In genomic region chr1:206911064-206911663, GRCh38 we compare ENCODE assay signal across 9 cellular contexts. TPM values are rescaled to one million over a fixed set of nuclear protein-coding genes. Genes with fewer than 3 reads are reported as not detected.
DNase-seq lines count a peak whose midpoint lies in the region; ATAC-seq, FAIRE-seq and TF ChIP-seq lines count a peak whose summit lies in the region.
"Had no signal": no experiment of that assay in that cellular context is flagged by ENCODE, and none has a peak within 500 bp of the region (broad histone marks: within the 10 kb centered on the region; RNA-seq: fewer than 3 reads in every experiment).

No MANE protein-coding gene starts in this region.

- H2BK20ac ChIP-seq in H9 (ENCODE audit: low read depth, low read length, poor library complexity, severe bottlenecking) = no peak overlapping the region

- H2BK12ac ChIP-seq in H9 (ENCODE audit: insufficient read length, low read depth, low read length) = no peak overlapping the region

- TF ChIP-seq CTCF in H9 (conservative IDR thresholded peaks at IDR 0.05) (peak; percentile 85), brain microvascular endothelial cell (IDR thresholded peaks at IDR 0.05; ENCODE audit: low read depth, low read length, missing control alignments) (peak; percentile 77), type B pancreatic cell (conservative IDR thresholded peaks at IDR 0.05) (peak; percentile 90)

- H3K9me3 ChIP-seq in H9 (ENCODE audit: control insufficient read depth, low read depth, low read length) = no peaks in the 10 kb centered on the region

- H2BK5ac ChIP-seq in H9 (ENCODE audit: insufficient read length, low read length) = no peak overlapping the region

- WGBS in H9 (ENCODE audit: extremely low coverage, insufficient read length, low lambda C conversion rate) = no CpG with 5 or more reads among the region's 1 CpG

- H3K4me1 Mint-ChIP-seq in H9 (peaks cover 5 to 20% of the 10 kb centered on the region in 2 experiments), type B pancreatic cell (ENCODE audit: unreplicated experiment) (peaks cover 4% of the 10 kb centered on the region)

- H3K4me2 ChIP-seq in H9 (ENCODE audit: insufficient read depth, insufficient read length, low read length) = no peak overlapping the region

- no peak for TF ChIP-seq POLR2A in GM12891 (IDR thresholded peaks at IDR 0.05; ENCODE audit: low read depth, low read length)

- intact Hi-C loops in left colon (cut with DNase I, micrococcal nuclease) = loop anchor here in 1 of 2 donors (10.0 kb wide), 2 partner anchors 176 to 276 kb away; partner anchors contain the start of gene DYRK3

- H3K9ac ChIP-seq in H9 (ENCODE audit: extremely low read depth, insufficient read length, low read length) = no peak overlapping the region

- no peak overlapping the region for H3K18ac ChIP-seq in H9 (ENCODE audit: insufficient read length, low read depth, low read length)

- H2AFZ ChIP-seq in H9 (ENCODE audit: low read length) = no peak overlapping the region

- 0 out of 2 replicates have a peak, but pooled peaks cover 3% of the 10 kb centered on the region for H3K4me1 ChIP-seq in H9 (ENCODE audit: insufficient read depth, low read length)

- no peak overlapping the region for H3K23ac ChIP-seq in H9 (ENCODE audit: insufficient read length, low read depth, low read length)

- no peak overlapping the region for H3K4me3 ChIP-seq in brain microvascular endothelial cell (ENCODE audit: low read depth, low read length)

- ATAC-seq in left colon = peak; percentile 31
- no peak for ATAC-seq in GM21390 (IDR thresholded peaks at IDR 0.05; ENCODE audit: unreplicated experiment)

- no peak overlapping the region for H2BK120ac ChIP-seq in H9 (ENCODE audit: low read depth, low read length, poor library complexity, severe bottlenecking)

- H3K36me3 ChIP-seq in brain microvascular endothelial cell (replicated peaks) = no peaks in the 10 kb centered on the region

- H3K27ac Mint-ChIP-seq in H9 = no peak overlapping the region
- no peak overlapping the region for H3K27ac Mint-ChIP-seq in type B pancreatic cell

- no peak overlapping the region for H3K4me3 Mint-ChIP-seq in H9
- peak overlapping the region; percentile 58 for H3K4me3 Mint-ChIP-seq in type B pancreatic cell

- in situ Hi-C loops in Caki2 (cut with HindIII; ENCODE audit: low pct_unique_long_range_greater_than_20kb, low sequenced_read_pairs) = no loop called here
- in situ Hi-C loops in brain microvascular endothelial cell (cut with HindIII; ENCODE audit: low pct_ligation_motif_present, low sequenced_read_pairs) = no loop called here

- H2AK5ac ChIP-seq in H9 (ENCODE audit: insufficient read length, low read length) = no peak overlapping the region

- no peaks in the 10 kb centered on the region for H3K79me1 ChIP-seq in H9 (ENCODE audit: insufficient read depth, low read depth, low read length, poor library complexity, severe bottlenecking)

- H3K27me3 ChIP-seq in H9 (ENCODE audit: insufficient read depth, low read length) = peaks cover 11% of the 10 kb centered on the region; the same call in 1 of the 2 replicates
- H3K27me3 ChIP-seq in brain microvascular endothelial cell (replicated peaks) = peaks cover 27% of the 10 kb centered on the region

- FAIRE-seq in GM12891 (lab: Jason Lieb, UNC) = no peak

- no peak overlapping the region for H4K5ac ChIP-seq in H9 (ENCODE audit: insufficient read length, low read depth, low read length)

- H3K23me2 ChIP-seq in H9 (ENCODE audit: insufficient read length, low read depth, low read length, poor library complexity, severe bottlenecking) = peaks cover 6% of the 10 kb centered on the region

- H3K9me3 Mint-ChIP-seq in H9 = no peaks in the 10 kb centered on the region; a peak in 1 of 5 replicates
- H3K9me3 Mint-ChIP-seq in type B pancreatic cell = peaks cover 3% of the 10 kb centered on the region

- no peaks in the 10 kb centered on the region for H3K79me2 ChIP-seq in H9 (ENCODE audit: insufficient read depth, low read length)

- peak; percentile 66 for DNase-seq in Caki2 (ENCODE audit: low read depth)
- DNase-seq in H9 = no peak
- DNase-seq in NCI-H748 (lab: John Stamatoyannopoulos, UW; ENCODE audit: unreplicated experiment) = peak; percentile 33
- peak; percentile 60 for DNase-seq in brain microvascular endothelial cell
- no peak for DNase-seq in left colon
- DNase-seq in type B pancreatic cell (ENCODE audit: extremely low spot score, unreplicated experiment) = no peak
- DNase-seq in GM12891 (ENCODE audit: insufficient read length, low spot score) = no peak
- DNase-seq: right cardiac atrium had no signal

- no peak overlapping the region for H3K27ac ChIP-seq in H9 (ENCODE audit: insufficient read length, low read depth, low read length)
- no peak overlapping the region for H3K27ac ChIP-seq in brain microvascular endothelial cell

- H3K14ac ChIP-seq in H9 (ENCODE audit: insufficient read depth, low read length) = no peak overlapping the region

- H2BK15ac ChIP-seq in H9 (ENCODE audit: low read depth, low read length) = no peak overlapping the region

- no peaks in the 10 kb centered on the region for H4K20me1 ChIP-seq in H9 (ENCODE audit: control insufficient read depth, insufficient read depth, insufficient read length)

- H4K8ac ChIP-seq in H9 (replicated peaks; ENCODE audit: insufficient read length, low read depth, low read length) = no peak overlapping the region

- no peak overlapping the region for H3K4ac ChIP-seq in H9 (ENCODE audit: low read depth, low read length)

- H3K36me3 Mint-ChIP-seq in H9 (ENCODE audit: insufficient read depth in 1 of 3, low read depth in 3 of 3) (no peaks in the 10 kb centered on the region; a peak in 1 of 7 replicates), type B pancreatic cell (no peaks in the 10 kb centered on the region)

- no peak overlapping the region for H3K56ac ChIP-seq in H9 (ENCODE audit: insufficient read length, low read depth, low read length)

- H3T11ph ChIP-seq in H9 (ENCODE audit: low read length) = no peak overlapping the region

- H3K27me3 Mint-ChIP-seq in H9 (ENCODE audit: low read depth) (peaks cover 74% of the 10 kb centered on the region), type B pancreatic cell (peaks cover 77% of the 10 kb centered on the region)

- no peak overlapping the region for H4K91ac ChIP-seq in H9 (ENCODE audit: insufficient read length, low read depth, low read length)

TF ChIP-seq in GM12891, 5 proteins besides CTCF, POLR2A, EP300 and RAD21:
- TF ChIP-seq PAX5 (IDR thresholded peaks at IDR 0.05; ENCODE audit: insufficient read depth, low read length, severe bottlenecking) (no peak), SPI1 (IDR thresholded peaks at IDR 0.05; ENCODE audit: low read depth, low read length) (no peak), POU2F2 (IDR thresholded peaks at IDR 0.05; ENCODE audit: low read depth, low read length) (no peak), TAF1 (IDR thresholded peaks at IDR 0.05; ENCODE audit: low read depth, low read length) (no peak), POLR2AphosphoS5 (IDR thresholded peaks at IDR 0.05; ENCODE audit: low read depth, low read length) (no peak)

RNA-seq across cellular contexts. Expression of gene FCMR, which starts 10.6 kb away (rescaled TPM):
- not detected in 2 replicates for total RNA-seq in Caki2 (2014; rRNA removed; shearing (Covaris generic); ENCODE audit: low replicate concordance)
- total RNA-seq in H9 (2021) = not detected in 2 replicates
- total RNA-seq in left colon = 1 to 10 TPM; 1.6 to 4.8 TPM
- total RNA-seq in type B pancreatic cell (ENCODE audit: low replicate concordance) = 0.58 and 0.81 TPM in 2 replicates
- 233 TPM for polyA plus RNA-seq in GM12891 (2012; ENCODE audit: low read depth, missing spikeins)

RNA-seq across cellular contexts. Expression of gene IL24, which starts 13.9 kb away (rescaled TPM):
- not detected in 2 replicates for total RNA-seq in Caki2 (2014; rRNA removed; shearing (Covaris generic); ENCODE audit: low replicate concordance)
- total RNA-seq in H9 (2021) = not detected in 2 replicates
- not detected for total RNA-seq in left colon
- total RNA-seq in type B pancreatic cell (ENCODE audit: low replicate concordance) = not detected in 2 replicates
- 30.3 TPM for polyA plus RNA-seq in GM12891 (2012; ENCODE audit: low read depth, missing spikeins)
- total RNA-seq: right cardiac atrium had no signal
- polyA plus RNA-seq: right cardiac atrium had no signal

RNA-seq across cellular contexts. Expression of gene PIGR, which starts 35.1 kb away (rescaled TPM):
- total RNA-seq in Caki2 (2014; rRNA removed; shearing (Covaris generic); ENCODE audit: low replicate concordance) = not detected in 2 replicates
- not detected in 2 replicates for total RNA-seq in H9 (2021)
- total RNA-seq in left colon = over 10,000 TPM; 10,148 to 12,746 TPM
- 16.9 and 30.1 TPM in 2 replicates for total RNA-seq in type B pancreatic cell (ENCODE audit: low replicate concordance)
- polyA plus RNA-seq in GM12891 (2012; ENCODE audit: low read depth, missing spikeins) = 10.4 TPM

RNA-seq across cellular contexts. Expression of gene IL20, which starts 45.7 kb away (rescaled TPM):
- total RNA-seq in Caki2 (2014; rRNA removed; shearing (Covaris generic); ENCODE audit: low replicate concordance) = not detected in 2 replicates
- total RNA-seq in H9 (2021) (not detected in 2 replicates), left colon (not detected), type B pancreatic cell (ENCODE audit: low replicate concordance) (not detected in 2 replicates)
- not detected for polyA plus RNA-seq in GM12891 (2012; ENCODE audit: low read depth, missing spikeins)
- total RNA-seq: right cardiac atrium had no signal
- polyA plus RNA-seq: right cardiac atrium had no signal

RNA-seq across cellular contexts. Expression of gene FCAMR, which starts 59.1 kb away (rescaled TPM):
- 0.14 TPM in 1 of 2 replicates, not detected in the other for total RNA-seq in Caki2 (2014; rRNA removed; shearing (Covaris generic); ENCODE audit: low replicate concordance)
- not detected in 2 replicates for total RNA-seq in H9 (2021)
- 1 to 10 TPM in 1 of 2 donors, under 1 TPM in 1; 0.53 to 1.0 TPM for total RNA-seq in left colon
- not detected in 2 replicates for total RNA-seq in type B pancreatic cell (ENCODE audit: low replicate concordance)
- polyA plus RNA-seq in GM12891 (2012; ENCODE audit: low read depth, missing spikeins) = 0.08 TPM
- total RNA-seq: right cardiac atrium had no signal
- polyA plus RNA-seq: right cardiac atrium had no signal

Comparison
In these comparisons a context has a peak if more than half of its experiments do, and no peak if none do; other contexts are left out.
1. DNase-seq: peak in Caki2 (single experiment), NCI-H748 (single experiment) and brain microvascular endothelial cell (single experiment); none in H9 (single experiment), left colon (0 of 2), type B pancreatic cell (single experiment) and GM12891 (single experiment).
2. RNA of gene PIGR, which starts 35.1 kb away (total RNA-seq): 10,148 to 12,746 TPM in left colon; 16.9 to 30.1 TPM in type B pancreatic cell, not detected in Caki2 and not detected in H9; every median in the first group is over 100 times any median in the second.
3. Peak in every context shown above with its lines, with median percentiles within 50 percentile points of each other: CTCF ChIP-seq.